In the genomic region with DNA sequence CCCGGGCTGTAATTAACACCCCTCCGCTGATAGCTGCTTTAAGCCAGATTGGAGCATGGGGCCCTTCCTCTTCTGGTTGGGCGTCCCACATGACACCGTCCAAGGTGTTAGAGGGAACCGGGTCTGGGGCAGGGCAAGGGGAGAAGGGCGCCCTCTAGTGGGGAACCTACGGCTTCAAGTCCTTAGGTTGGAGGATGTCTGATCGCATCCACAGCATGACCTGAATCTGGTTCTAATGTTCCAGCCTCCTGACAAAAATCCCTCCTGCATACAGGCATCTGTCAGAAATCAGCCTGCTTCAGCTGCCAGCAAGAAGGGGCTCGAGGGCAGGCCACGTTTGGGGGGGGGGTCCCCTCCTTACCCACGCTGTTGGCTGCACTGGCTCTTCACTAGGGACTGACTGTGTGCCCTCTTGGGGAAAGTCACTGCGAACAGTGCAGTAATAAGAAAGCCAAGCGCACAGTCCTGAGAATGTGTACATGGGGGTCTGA, we compare ENCODE assay signal across 8 cellular contexts.
DNase-seq lines count a peak whose midpoint lies in the region.

No MANE protein-coding gene starts in this region.

- DNase-seq in activated effector memory CD4-positive, alpha-beta T cell treated with anti-CD3 and anti-CD28 coated beads, Interleukin-2, amount 50 U/mL, for 16 hours: peak; percentile 72
- DNase-seq in activated effector memory CD4-positive, alpha-beta T cell treated with Interleukin-2 at 50 U/mL for 16 hours: no peak
- peak; percentile 59 for DNase-seq in NCI-H1694 (lab: John Stamatoyannopoulos, UW)
- peak; percentile 20 for DNase-seq in activated CD4-positive, alpha-beta T cell treated with anti-CD3 and anti-CD28 coated beads, Interleukin-2, amount 50 U/mL, for 1 hour
- DNase-seq in fibroblast of peridontal ligament (ENCODE audit: extremely low read depth): peak; percentile 9
- DNase-seq in nucleus accumbens (lab: John Stamatoyannopoulos, UW): peak in 32 of 56 donors; percentile 2 to 61 (median 20)
- no peak for DNase-seq in putamen (ENCODE audit: low spot score)
- DNase-seq in cerebellum (ENCODE audit: low spot score): no peak

Comparison
In these comparisons a context has a peak if more than half of its experiments do, and no peak if none do; other contexts are left out.
1. DNase-seq: peak in activated effector memory CD4-positive, alpha-beta T cell treated with anti-CD3 and anti-CD28 coated beads, Interleukin-2, amount 50 U/mL, for 16 hours (single experiment), NCI-H1694 (single experiment), activated CD4-positive, alpha-beta T cell treated with anti-CD3 and anti-CD28 coated beads, Interleukin-2, amount 50 U/mL, for 1 hour (single experiment), fibroblast of peridontal ligament (single experiment) and nucleus accumbens (32 of 56); none in activated effector memory CD4-positive, alpha-beta T cell treated with Interleukin-2 at 50 U/mL for 16 hours (single experiment), putamen (single experiment) and cerebellum (single experiment).